Comparison of ENCODE assay signal across 8 cellular contexts in the genomic region with DNA sequence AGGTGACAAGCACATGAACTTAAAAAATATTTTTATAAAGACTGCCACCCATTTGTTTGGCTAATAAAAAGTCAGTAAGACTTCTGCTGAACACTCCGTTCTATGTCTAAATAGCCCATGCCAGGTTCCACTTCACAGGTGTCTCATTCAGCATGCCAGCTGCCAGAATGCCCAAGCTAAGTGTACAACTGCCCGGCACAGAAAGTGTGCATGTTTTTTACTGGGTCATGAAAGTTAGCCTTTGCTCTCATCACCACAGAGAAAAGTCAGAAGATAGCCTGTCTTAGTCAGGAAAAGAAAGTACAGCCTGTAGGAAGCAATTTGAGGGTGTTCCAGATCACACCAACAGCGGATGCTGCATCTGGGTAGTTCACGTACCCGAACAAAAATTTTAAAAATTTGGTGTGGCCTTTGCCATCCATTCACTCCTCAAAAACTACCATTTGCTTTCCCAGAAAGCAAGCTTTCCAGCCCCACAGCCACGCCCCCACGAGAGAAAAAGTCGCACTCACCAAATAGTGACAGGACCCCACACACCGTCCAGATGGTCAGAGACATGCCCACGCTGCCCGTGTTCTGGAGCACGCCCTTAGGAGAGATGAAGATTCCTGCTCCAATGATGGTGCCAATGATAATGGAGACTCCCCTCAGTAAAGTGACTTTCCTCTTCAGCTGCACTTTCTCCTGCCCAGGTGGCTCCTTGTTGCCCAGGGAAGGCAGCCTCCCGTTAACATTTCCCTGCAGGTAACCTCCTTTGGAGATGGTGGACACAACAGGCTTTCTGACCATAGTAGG. TPM values are rescaled to one million over a fixed set of nuclear protein-coding genes. Genes with fewer than 3 reads are reported as not detected.
A peak's percentile ranks its signal among the peaks of the same experiment; 100 is the strongest.
DNase-seq lines count a peak whose midpoint lies in the region; ATAC-seq, FAIRE-seq and TF ChIP-seq lines count a peak whose summit lies in the region.

No MANE protein-coding gene starts in this region.

- H2BK5ac ChIP-seq in H1 (ENCODE audit: low read depth, low read length): peak overlapping the region; percentile 57

- H3K27ac ChIP-seq in SJSA1 (peak overlapping the region; percentile 96), H1 (ENCODE audit: low read depth, low read length) (peak overlapping the region; percentile 64), neutrophil (peak overlapping the region; percentile 90)

- FAIRE-seq in H1 (lab: Jason Lieb, UNC): no peak

- no peak overlapping the region for H3K4ac ChIP-seq in H1 (replicated peaks; ENCODE audit: insufficient read length, low read depth, low read length)

- peaks cover 21% of the 10 kb centered on the region for H3K4me1 ChIP-seq in SJSA1 (replicated peaks)
- H3K4me1 ChIP-seq in H1 (replicated peaks in 1 of 4; ENCODE audit: control insufficient read depth in 3 of 4, insufficient read depth in 4 of 4, low read length in 3 of 4): peaks cover 0 to 7% (median 2%) of the 10 kb centered on the region in 4 experiments; a peak in 2 of 7 replicates
- H3K4me1 ChIP-seq in neutrophil (ENCODE audit: control insufficient read depth in 1 of 2, insufficient read depth in 1 of 2, low read depth in 1 of 2, low read length in 1 of 2): peaks cover 17 to 18% of the 10 kb centered on the region in 2 experiments

- peak overlapping the region; percentile 87 to 91 for H3K4me2 ChIP-seq in H1 (ENCODE audit: insufficient read depth in 1 of 2, low read depth in 2 of 2, low read length in 2 of 2)

- peak overlapping the region; percentile 92 for H3K18ac ChIP-seq in H1 (ENCODE audit: extremely low read depth, low read length)

- TF ChIP-seq EP300 in H1 (IDR thresholded peaks at IDR 0.05; ENCODE audit: borderline replicate concordance in 1 of 2, low read depth in 2 of 2, low read length in 2 of 2): no peak

- H3K79me1 ChIP-seq in H1 (ENCODE audit: low read depth, low read length): no peaks in the 10 kb centered on the region; the same call in 1 of the 2 replicates

- ATAC-seq in HG02759 (IDR thresholded peaks at IDR 0.05; ENCODE audit: unreplicated experiment) (peak; percentile 2), GM19328 (IDR thresholded peaks at IDR 0.05; ENCODE audit: unreplicated experiment) (no peak)

- peak overlapping the region; percentile 82 for H2BK12ac ChIP-seq in H1 (ENCODE audit: low read depth, low read length)

- CTCF ChIA-PET in H1 (lab: Charles Lee; ENCODE audit: partially characterized antibody): interaction anchor here (0.7 to 1.2 kb wide), 2 partner anchors 151 to 439 kb away, joined by 4 to 5 read pairs; no protein-coding TSS in a partner anchor

- TF ChIP-seq POLR2A in H1 (IDR thresholded peaks at IDR 0.05; ENCODE audit: control extremely low read depth in 1 of 2, low read depth in 2 of 2, low read length in 2 of 2): no peak; a peak in 1 of 3 replicates

- H3K4me3 ChIP-seq in SJSA1 (peak overlapping the region; percentile 44), H1 (ENCODE audit: extremely low read depth in 1 of 4, insufficient read depth in 2 of 4, low read depth in 3 of 4, low read length in 4 of 4) (peak overlapping the region; percentile 71 to 86 (median 74)), neutrophil (ENCODE audit: low read depth in 1 of 2, low read length in 1 of 2) (peak overlapping the region; percentile 58 to 60)

- peaks cover 0 to 49% of the 10 kb centered on the region in 2 experiments; a peak in 2 of 4 replicates for H3K79me2 ChIP-seq in H1 (ENCODE audit: control insufficient read depth in 1 of 2, insufficient read depth in 2 of 2, low read length in 2 of 2)

- H4K5ac ChIP-seq in H1 (ENCODE audit: insufficient read length, low read depth, low read length): peak overlapping the region; percentile 53

- H3K23me2 ChIP-seq in H1 (ENCODE audit: low read depth, low read length): peaks cover 5% of the 10 kb centered on the region

- no peak overlapping the region for H3K14ac ChIP-seq in H1 (ENCODE audit: insufficient read length)

- POLR2A ChIA-PET in H1 (lab: Charles Lee; ENCODE audit: partially characterized antibody): interaction anchor here (0.7 to 8.7 kb wide), 28 partner anchors 7 to 417 kb away, joined by 3 to 90 read pairs (median 4); no protein-coding TSS in a partner anchor

- TF ChIP-seq CTCF in H1 (IDR thresholded peaks at IDR 0.05; ENCODE audit: control extremely low read depth in 1 of 3, insufficient read depth in 1 of 3, low read depth in 1 of 3, low read length in 3 of 3) (no peak), neutrophil (IDR thresholded peaks at IDR 0.05) (no peak)

- peak overlapping the region; percentile 7 for H3K56ac ChIP-seq in H1 (replicated peaks; ENCODE audit: insufficient read length, low read depth, low read length)

- H4K91ac ChIP-seq in H1 (replicated peaks; ENCODE audit: insufficient read length, low read length): peak overlapping the region; percentile 41

- H3K27me3 ChIP-seq in SJSA1 (replicated peaks) (no peaks in the 10 kb centered on the region), H1 (replicated peaks in 1 of 4; ENCODE audit: control insufficient read depth in 3 of 4, extremely low read depth in 1 of 4, insufficient read depth in 3 of 4, low read length in 3 of 4) (no peaks in the 10 kb centered on the region), neutrophil (no peaks in the 10 kb centered on the region)

- no peaks in the 10 kb centered on the region for H4K20me1 ChIP-seq in H1 (replicated peaks in 1 of 2; ENCODE audit: control insufficient read depth in 1 of 2, insufficient read depth in 2 of 2, low read length in 2 of 2)

- DNase-seq in DMS79 treated with DMSO at 0.1 percent for 48 hours (lab: John Stamatoyannopoulos, UW): peak; percentile 17
- no peak for DNase-seq in DMS79 (lab: John Stamatoyannopoulos, UW)
- peak; percentile 66 to 67 for DNase-seq in SJSA1 (ENCODE audit: low read depth in 1 of 2, low spot score in 2 of 2)
- DNase-seq in H1 (ENCODE audit: low read depth in 1 of 2, low spot score in 2 of 2): no peak
- no peak for DNase-seq in cerebellum (ENCODE audit: low spot score)

- H2BK20ac ChIP-seq in H1 (ENCODE audit: low read length): no peak overlapping the region

- no peak overlapping the region for H2BK120ac ChIP-seq in H1 (replicated peaks; ENCODE audit: low read depth, low read length)

- H3K36me3 ChIP-seq in SJSA1 (peaks cover 7% of the 10 kb centered on the region), H1 (ENCODE audit: control insufficient read depth in 2 of 4, insufficient read depth in 4 of 4, low read length in 3 of 4) (peaks cover 0 to 9% (median 0%) of the 10 kb centered on the region in 4 experiments; a peak in 1 of 8 replicates), neutrophil (no peaks in the 10 kb centered on the region)

- H3K9me3 ChIP-seq in SJSA1 (replicated peaks) (no peaks in the 10 kb centered on the region), H1 (ENCODE audit: insufficient read depth in 2 of 2, low read depth in 1 of 2, low read length in 1 of 2) (no peaks in the 10 kb centered on the region), neutrophil (no peaks in the 10 kb centered on the region)

- H3K23ac ChIP-seq in H1 (ENCODE audit: insufficient read length): no peak overlapping the region

- peak overlapping the region; percentile 44; the same call in 1 of the 2 replicates for H2AK5ac ChIP-seq in H1 (ENCODE audit: low read depth, low read length)

- H3K9ac ChIP-seq in H1 (replicated peaks in 1 of 4; ENCODE audit: extremely low read depth in 1 of 4, low read depth in 3 of 4, low read length in 3 of 4): peak overlapping the region; percentile 72 to 97 (median 80)

- 4% methylated on average over 13 of the region's 13 CpGs; no CpG with 5 or more reads in 1 of the 2 experiments for WGBS in H1 (ENCODE audit: extremely low coverage in 1 of 2, insufficient coverage in 1 of 2, insufficient read length in 1 of 2, insufficient replicate concordance in 2 of 2, low coverage in 1 of 2, low lambda C conversion rate in 2 of 2, missing lambda C conversion rate in 1 of 2), 2 experiments

- peak overlapping the region; percentile 35; the same call in 1 of the 2 replicates for H4K8ac ChIP-seq in H1 (ENCODE audit: extremely low read depth, insufficient read depth, low read length)

- no peak overlapping the region for H2AFZ ChIP-seq in H1 (ENCODE audit: low read length)

- no peak for TF ChIP-seq RAD21 in H1 (IDR thresholded peaks at IDR 0.05 in 1 of 2, conservative IDR thresholded peaks at IDR 0.05 in 1 of 2; ENCODE audit: low read depth in 2 of 2, low read length in 2 of 2)

- no peak overlapping the region for H2BK15ac ChIP-seq in H1 (ENCODE audit: low read length)

TF ChIP-seq in H1, 55 proteins besides CTCF, POLR2A, EP300 and RAD21 (continues in another document):
- TF ChIP-seq HDAC2 (IDR thresholded peaks at IDR 0.05; ENCODE audit: borderline replicate concordance in 1 of 2, low read depth in 2 of 2, low read length in 2 of 2) (0 out of 4 replicates have a peak, but pooled peaks of 1 of the 2 experiments have one; percentile 30), SIX5 (IDR thresholded peaks at IDR 0.05; ENCODE audit: low read depth, low read length) (no peak), CBX8 (IDR thresholded peaks at IDR 0.05; ENCODE audit: borderline replicate concordance, low read depth, low read length) (no peak), YY1 (IDR thresholded peaks at IDR 0.05; ENCODE audit: low read depth, low read length) (no peak), SP4 (IDR thresholded peaks at IDR 0.05; ENCODE audit: low read length) (no peak), GABPA (IDR thresholded peaks at IDR 0.05; ENCODE audit: borderline replicate concordance, insufficient read depth, low read length) (no peak), RBBP5 (IDR thresholded peaks at IDR 0.05; ENCODE audit: borderline replicate concordance, low read depth, low read length) (peak; percentile 49; the same call in 1 of the 2 replicates), JUND (IDR thresholded peaks at IDR 0.05; ENCODE audit: low read length) (no peak), HDAC6 (IDR thresholded peaks at IDR 0.05; ENCODE audit: low read depth, low read length) (no peak)

RNA-seq across cellular contexts. Expression of gene SLC7A11, which starts 0.7 kb away (rescaled TPM):
- total RNA-seq in SJSA1 (2014; rRNA removed; shearing (Covaris generic)): 33.0 and 45.5 TPM in 2 replicates
- total RNA-seq in H1 (2021; fragmentation: NEBNext Ultra II Directional; extraction: Animal tissue kit (Norgen Biotek cat#: 25700)): 15.6 and 17.0 TPM in 2 replicates
- 5.9 and 6.6 TPM in 2 replicates for polyA plus RNA-seq in H1 (2011; rRNA removed)
- polyA plus RNA-seq in H1 (2011; cell fraction: cytosol; rRNA removed): 10.6 TPM
- polyA plus RNA-seq in H1 (2011; cell fraction: nucleus; rRNA removed): 6.4 TPM
- polyA plus RNA-seq in H1 (2012, experiment 1 of 2): 4.1 to 10.1 TPM (median 5.6 TPM) in 4 replicates
- polyA plus RNA-seq in H1 (2012, experiment 2 of 2): 0.56 TPM
- polyA plus RNA-seq in H1 (2013, experiment 1 of 2): 17.0 TPM
- polyA plus RNA-seq in H1 (2013, experiment 2 of 2): 15.6 TPM
- polyA minus RNA-seq in H1 (2011; rRNA and poly(A)+ RNA removed): 35.2 and 35.5 TPM in 2 replicates
- polyA minus RNA-seq in H1 (2011; cell fraction: cytosol; rRNA and poly(A)+ RNA removed): 23.2 TPM
- 40.7 TPM for polyA minus RNA-seq in H1 (2011; cell fraction: nucleus; rRNA and poly(A)+ RNA removed)
- total RNA-seq in cerebellum: 30.0 TPM

Comparison
In these comparisons a context has a peak if more than half of its experiments do, and no peak if none do; other contexts are left out.
1. DNase-seq: peak in DMS79 treated with DMSO at 0.1 percent for 48 hours (single experiment) and SJSA1 (2 of 2); none in DMS79 (single experiment), H1 (0 of 2) and cerebellum (single experiment).
2. Peak in every context shown above with its lines, with median percentiles within 50 percentile points of each other: H3K27ac ChIP-seq and H3K4me3 ChIP-seq.